Comparison of ENCODE assay signal across 23 cellular contexts in genomic region chr11:86728562-86728961, GRCh38. TPM values are rescaled to one million over a fixed set of nuclear protein-coding genes. Genes with fewer than 3 reads are reported as not detected.
DNase-seq lines count a peak whose midpoint lies in the region; ATAC-seq, FAIRE-seq and TF ChIP-seq lines count a peak whose summit lies in the region.
"Had no signal": no experiment of that assay in that cellular context is flagged by ENCODE, and none has a peak within 500 bp of the region (broad histone marks: within the 10 kb centered on the region; RNA-seq: fewer than 3 reads in every experiment).

No MANE protein-coding gene starts in this region.

- H2BK12ac ChIP-seq in neuronal stem cell (ENCODE audit: low read length) = no peak overlapping the region

- H2AK9ac ChIP-seq in IMR-90 (replicated peaks; ENCODE audit: low read depth, low read length, poor library complexity) = no peak overlapping the region

- BruUV-seq in IMR-90 (replicated peaks; lab: Mats Ljungman, UMichigan) (no TSS peak), Caco-2 (replicated peaks; lab: Mats Ljungman, UMichigan) (no TSS peak)

- H3K14ac ChIP-seq in IMR-90 (replicated peaks; ENCODE audit: low read depth, low read length) (no peak overlapping the region), neuronal stem cell (ENCODE audit: low read length) (no peak overlapping the region)

- H3K27me3 ChIP-seq in IMR-90 (ENCODE audit: control insufficient read depth, insufficient read depth, low read length) = no peaks in the 10 kb centered on the region
- H3K27me3 ChIP-seq in WERI-Rb-1 (ENCODE audit: insufficient read depth, low read depth, severe bottlenecking) = no peaks in the 10 kb centered on the region
- H3K27me3 ChIP-seq in neuronal stem cell (ENCODE audit: control insufficient read depth in 3 of 3, insufficient read depth in 3 of 3, low read depth in 1 of 3, low read length in 3 of 3) = no peaks in the 10 kb centered on the region
- H3K27me3 ChIP-seq in Caco-2 (replicated peaks; ENCODE audit: control insufficient read depth, insufficient read depth, low read length) = no peaks in the 10 kb centered on the region
- H3K27me3 ChIP-seq: BLaER1 had no signal

- H2BK20ac ChIP-seq in IMR-90 (ENCODE audit: low read depth, low read length) = no peak overlapping the region; the same call in 1 of the 2 replicates

- H2BK5ac ChIP-seq in IMR-90 (ENCODE audit: low read depth, low read length, poor library complexity, severe bottlenecking) (no peak overlapping the region), neuronal stem cell (ENCODE audit: low read length) (no peak overlapping the region)

- H4K5ac ChIP-seq in IMR-90 (ENCODE audit: low read depth, low read length) = no peak overlapping the region

- H3K4me3 ChIP-seq in A549 (no peak overlapping the region), IMR-90 (ENCODE audit: insufficient read depth, low read depth, low read length) (no peak overlapping the region), WERI-Rb-1 (ENCODE audit: low read depth, low read length) (no peak overlapping the region), neuronal stem cell (ENCODE audit: low read length in 2 of 2) (no peak overlapping the region), Caco-2 (ENCODE audit: low read depth, low read length) (no peak overlapping the region)
- H3K4me3 ChIP-seq: BLaER1, GM12878, HAP-1 had no signal

- H3K27me3 Mint-ChIP-seq in Caco-2 (ENCODE audit: insufficient read depth, unreplicated experiment) = no peaks in the 10 kb centered on the region
- H3K27me3 Mint-ChIP-seq: CD4-positive, CD25-positive, alpha-beta regulatory T cell had no signal

- peak overlapping the region; percentile 62 to 75 for H3K27ac ChIP-seq in A549
- H3K27ac ChIP-seq in IMR-90 (ENCODE audit: insufficient read depth, low read length) = no peak overlapping the region
- H3K27ac ChIP-seq in WERI-Rb-1 = peak overlapping the region; percentile 23; the same call in 1 of the 2 replicates
- H3K27ac ChIP-seq in neuronal stem cell (replicated peaks; ENCODE audit: low read length) = no peak overlapping the region
- H3K27ac ChIP-seq: BLaER1, C4-2B had no signal

- peaks cover 15% of the 10 kb centered on the region for H3K9me3 Mint-ChIP-seq in Caco-2 (ENCODE audit: unreplicated experiment)
- H3K9me3 Mint-ChIP-seq: CD8-positive, alpha-beta T cell; HFFc6 had no signal

- H3K56ac ChIP-seq in IMR-90 (ENCODE audit: extremely low read depth, insufficient read depth, low read length) = no peak overlapping the region

- FAIRE-seq in A549 (lab: Jason Lieb, UNC) = no peak
- FAIRE-seq: D721Med, GM12878, GM19239, H54 had no signal

- H2AK5ac ChIP-seq in IMR-90 (ENCODE audit: low read depth, low read length) (no peak overlapping the region), neuronal stem cell (ENCODE audit: low read depth, low read length) (no peak overlapping the region)

- H3K4me1 Mint-ChIP-seq in Caco-2 (ENCODE audit: low read depth, unreplicated experiment) = peaks cover 25% of the 10 kb centered on the region
- H3K4me1 Mint-ChIP-seq: B cell; CD4-positive, CD25-positive, alpha-beta regulatory T cell had no signal

- ATAC-seq in A549 (peak; percentile 36 to 44; a peak in 3 of 6 replicates), IMR-90 (ENCODE audit: low read depth) (no peak)
- ATAC-seq: CD8-positive, alpha-beta T cell; GM12878 had no signal

- H3K36me3 ChIP-seq in IMR-90 (ENCODE audit: control insufficient read depth, insufficient read depth, low read length) = no peaks in the 10 kb centered on the region
- H3K36me3 ChIP-seq in WERI-Rb-1 = no peaks in the 10 kb centered on the region
- no peaks in the 10 kb centered on the region for H3K36me3 ChIP-seq in neuronal stem cell (replicated peaks in 1 of 2; ENCODE audit: control insufficient read depth in 2 of 2, insufficient read depth in 2 of 2, low read length in 2 of 2)
- no peaks in the 10 kb centered on the region for H3K36me3 ChIP-seq in Caco-2 (ENCODE audit: control insufficient read depth, insufficient read depth, low read length)
- H3K36me3 ChIP-seq: BLaER1, HAP-1 had no signal

- H3K9me3 ChIP-seq in A549 (peaks cover 16% of the 10 kb centered on the region), IMR-90 (ENCODE audit: control insufficient read depth, insufficient read depth, low read length) (no peaks in the 10 kb centered on the region), WERI-Rb-1 (ENCODE audit: severe bottlenecking) (peaks cover 3% of the 10 kb centered on the region), neuronal stem cell (replicated peaks in 1 of 2; ENCODE audit: control insufficient read depth in 2 of 2, insufficient read depth in 1 of 2, low read depth in 1 of 2, low read length in 2 of 2) (peaks cover 0 to 7% of the 10 kb centered on the region in 2 donors), Caco-2 (peaks cover 27% of the 10 kb centered on the region)
- H3K9me3 ChIP-seq: HAP-1 had no signal

- H4K20me1 ChIP-seq in IMR-90 (ENCODE audit: insufficient read depth, low read length) = no peaks in the 10 kb centered on the region
- H4K20me1 ChIP-seq: BLaER1 had no signal

- POLR2A ChIA-PET in A549 (lab: Yijun Ruan, JAX) (interaction anchor here (1.2 kb wide), 2 partner anchors 12 to 56 kb away, joined by 3 read pairs; partner anchors contain the start of gene ME3), IMR-90 (lab: Charles Lee; ENCODE audit: unreplicated experiment) (no interaction called here), Caco-2 (lab: Charles Lee) (no interaction called here)

- H2BK15ac ChIP-seq in IMR-90 (ENCODE audit: low read depth, low read length) (0 out of 3 replicates have a peak overlapping the region, but pooled peaks have one; percentile 30), neuronal stem cell (ENCODE audit: low read length) (no peak overlapping the region)

- DNase-seq in A549 (ENCODE audit: low read depth in 1 of 2, low spot score in 1 of 2) (no peak), IMR-90 (no peak), WERI-Rb-1 (no peak), neuronal stem cell (ENCODE audit: low spot score) (no peak), NCI-H2081 (lab: John Stamatoyannopoulos, UW) (no peak), Caco-2 (no peak), SW480 (ENCODE audit: low spot score) (no peak)
- DNase-seq: CD4-positive, CD25-positive, alpha-beta regulatory T cell; CD8-positive, alpha-beta T cell; DMS 273 treated with DMSO at 0.1 percent for 48 hours; DMS79; EL; GDM1; GOT3; HFFc6 had no signal

- H2AFZ ChIP-seq in IMR-90 (replicated peaks; ENCODE audit: low read length, poor library complexity) = no peak overlapping the region
- peak overlapping the region; percentile 28 for H2AFZ ChIP-seq in neuronal stem cell (ENCODE audit: low read length)

- TF ChIP-seq CTCF in A549 (IDR thresholded peaks at IDR 0.05) = no peak
- TF ChIP-seq CTCF in IMR-90 (conservative IDR thresholded peaks at IDR 0.05; ENCODE audit: low read depth, low read length) = no peak
- no peak for TF ChIP-seq CTCF in WERI-Rb-1 (IDR thresholded peaks at IDR 0.05; ENCODE audit: low read depth, low read length)
- TF ChIP-seq CTCF in Caco-2 (IDR thresholded peaks at IDR 0.05; ENCODE audit: insufficient read depth in 1 of 2, low read depth in 1 of 2, low read length in 1 of 2, severe bottlenecking in 1 of 2, unreplicated experiment in 1 of 2) = no peak

- no peak overlapping the region for H3K4ac ChIP-seq in IMR-90 (ENCODE audit: low read depth, low read length)
- no peak overlapping the region for H3K4ac ChIP-seq in neuronal stem cell (ENCODE audit: low read length)

- H3K9ac ChIP-seq in IMR-90 (ENCODE audit: low read depth, low read length) (no peak overlapping the region), neuronal stem cell (ENCODE audit: low read depth, low read length, poor library complexity) (no peak overlapping the region)
- H3K9ac ChIP-seq: BLaER1 had no signal

- no peak overlapping the region for H4K8ac ChIP-seq in IMR-90 (ENCODE audit: low read depth in 2 of 2, low read length in 2 of 2)
- H4K8ac ChIP-seq in neuronal stem cell (ENCODE audit: low read depth, low read length) = no peak overlapping the region

- H2BK120ac ChIP-seq in IMR-90 (ENCODE audit: low read depth, low read length) (0 out of 2 replicates have a peak overlapping the region, but pooled peaks have one; percentile 32), neuronal stem cell (ENCODE audit: low read depth, low read length) (no peak overlapping the region)

- H3K18ac ChIP-seq in IMR-90 (ENCODE audit: low read depth, low read length) (no peak overlapping the region), neuronal stem cell (ENCODE audit: low read length) (no peak overlapping the region)

- H3K4me2 ChIP-seq in A549 (peak overlapping the region; percentile 27), IMR-90 (ENCODE audit: low read depth, low read length) (no peak overlapping the region), neuronal stem cell (ENCODE audit: insufficient read depth, low read length, poor library complexity, severe bottlenecking) (no peak overlapping the region)
- H3K4me2 ChIP-seq: BLaER1 had no signal

- intact Hi-C loops in IMR-90 (cut with micrococcal nuclease) (no loop called here), Caco-2 (cut with micrococcal nuclease; ENCODE audit: unreplicated experiment) (no loop called here)

- CTCF ChIA-PET in A549 (lab: Yijun Ruan, JAX) (interaction anchor here (1.4 kb wide), 1 partner anchor 120 kb away, joined by 4 read pairs; no protein-coding TSS in a partner anchor), IMR-90 (lab: Yijun Ruan, JAX) (no interaction called here), Caco-2 (lab: Charles Lee) (no interaction called here)

- TF ChIP-seq EP300 in A549 (IDR thresholded peaks at IDR 0.05) = no peak

- H3K4me1 ChIP-seq in A549 = peaks cover 40% of the 10 kb centered on the region
- H3K4me1 ChIP-seq in IMR-90 (ENCODE audit: control insufficient read depth, insufficient read depth, low read length) = peaks cover 6% of the 10 kb centered on the region; the same call in 1 of the 2 replicates
- no peaks in the 10 kb centered on the region for H3K4me1 ChIP-seq in neuronal stem cell (ENCODE audit: control insufficient read depth in 2 of 2, insufficient read depth in 1 of 2, low read depth in 1 of 2, low read length in 2 of 2)
- peaks cover 24% of the 10 kb centered on the region for H3K4me1 ChIP-seq in Caco-2
- H3K4me1 ChIP-seq: BLaER1, HAP-1 had no signal

- H3K36me3 Mint-ChIP-seq in Caco-2 (ENCODE audit: insufficient read depth, unreplicated experiment) = peaks cover 11% of the 10 kb centered on the region
- H3K36me3 Mint-ChIP-seq: CD4-positive, CD25-positive, alpha-beta regulatory T cell; CD8-positive, alpha-beta T cell had no signal

- TF ChIP-seq POLR2A in A549 (IDR thresholded peaks at IDR 0.05; ENCODE audit: low read length) (no peak), IMR-90 (IDR thresholded peaks at IDR 0.05; ENCODE audit: low read depth, low read length) (no peak)

- in situ Hi-C loops in IMR-90 (cut with MboI; ENCODE audit: low sequenced_read_pairs) = no loop called here

- no peak overlapping the region for H3K23ac ChIP-seq in IMR-90 (ENCODE audit: low read depth, low read length)
- no peak overlapping the region for H3K23ac ChIP-seq in neuronal stem cell (ENCODE audit: low read depth, low read length, poor library complexity)

- dilution Hi-C loops in IMR-90 (cut with HindIII; ENCODE audit: low sequenced_read_pairs, unreplicated experiment) = no loop called here

- peak overlapping the region; percentile 34; the same call in 1 of the 2 replicates for H4K91ac ChIP-seq in IMR-90 (ENCODE audit: insufficient read depth, low read depth, low read length)
- no peak overlapping the region for H4K91ac ChIP-seq in neuronal stem cell (ENCODE audit: low read depth, low read length, poor library complexity)

- no peaks in the 10 kb centered on the region for H3K79me1 ChIP-seq in IMR-90 (ENCODE audit: low read depth in 1 of 2, low read length in 2 of 2)
- no peaks in the 10 kb centered on the region for H3K79me1 ChIP-seq in neuronal stem cell (ENCODE audit: low read depth, low read length)

- TF ChIP-seq RAD21 in A549 (conservative IDR thresholded peaks at IDR 0.05 in 1 of 2, IDR thresholded peaks at IDR 0.05 in 1 of 2) (no peak), IMR-90 (IDR thresholded peaks at IDR 0.05; ENCODE audit: low read length) (no peak)

- H3K27ac Mint-ChIP-seq in Caco-2 (ENCODE audit: unreplicated experiment) = no peak overlapping the region
- H3K27ac Mint-ChIP-seq: B cell; CD4-positive, CD25-positive, alpha-beta regulatory T cell; CD8-positive, alpha-beta T cell; HFFc6 had no signal

- H3K4me3 Mint-ChIP-seq in Caco-2 (ENCODE audit: unreplicated experiment) = no peak overlapping the region
- H3K4me3 Mint-ChIP-seq: B cell; CD4-positive, CD25-positive, alpha-beta regulatory T cell; CD8-positive, alpha-beta T cell; HFFc6 had no signal

- peaks cover 6% of the 10 kb centered on the region for H3K9me1 ChIP-seq in IMR-90 (ENCODE audit: insufficient read depth, low read length)

RNA-seq across cellular contexts. Expression of gene ME3, which starts 56.1 kb away (rescaled TPM):
- 21.4 and 22.3 TPM in 2 replicates for polyA plus RNA-seq in A549 (2011; rRNA removed)
- polyA plus RNA-seq in A549 (2012; cell fraction: cytosol; rRNA removed) = 28.5 and 35.1 TPM in 2 replicates
- 90.0 and 116 TPM in 2 replicates for polyA plus RNA-seq in A549 (2012; cell fraction: nucleus; rRNA removed)
- 19.7 to 23.5 TPM (median 20.1 TPM) in 3 replicates for polyA plus RNA-seq in A549 (2017; fragmentation: RNase III; extraction: RNeasy Plus Mini Kit Qiagen cat#74134 plus additional on column Dnase treatment)
- 74.2 and 74.4 TPM in 2 replicates for polyA minus RNA-seq in A549 (2011; rRNA and poly(A)+ RNA removed)
- 9.0 and 9.2 TPM in 2 replicates for total RNA-seq in IMR-90 (2012; rRNA removed)
- polyA plus RNA-seq in IMR-90 (2012; rRNA removed) = 7.8 and 10.1 TPM in 2 replicates
- 2.9 and 5.5 TPM in 2 replicates for polyA plus RNA-seq in IMR-90 (2012; cell fraction: cytosol; rRNA removed)
- 39.5 and 39.7 TPM in 2 replicates for polyA plus RNA-seq in IMR-90 (2012; cell fraction: nucleus; rRNA removed; ENCODE audit: low replicate concordance)
- 107 TPM for polyA plus RNA-seq in neuronal stem cell (2013, experiment 1 of 2)
- polyA plus RNA-seq in neuronal stem cell (2013, experiment 2 of 2) = 104 TPM
- total RNA-seq in Caco-2 (2022) = 32.8 and 36.9 TPM in 2 replicates
- total RNA-seq: B cell had no signal

Comparison
In these comparisons a context has a peak if more than half of its experiments do, and no peak if none do; other contexts are left out.
1. H3K27ac ChIP-seq: peak in A549 (2 of 2) and WERI-Rb-1 (single experiment); none in IMR-90 (single experiment) and neuronal stem cell (single experiment).